In the genomic region with DNA sequence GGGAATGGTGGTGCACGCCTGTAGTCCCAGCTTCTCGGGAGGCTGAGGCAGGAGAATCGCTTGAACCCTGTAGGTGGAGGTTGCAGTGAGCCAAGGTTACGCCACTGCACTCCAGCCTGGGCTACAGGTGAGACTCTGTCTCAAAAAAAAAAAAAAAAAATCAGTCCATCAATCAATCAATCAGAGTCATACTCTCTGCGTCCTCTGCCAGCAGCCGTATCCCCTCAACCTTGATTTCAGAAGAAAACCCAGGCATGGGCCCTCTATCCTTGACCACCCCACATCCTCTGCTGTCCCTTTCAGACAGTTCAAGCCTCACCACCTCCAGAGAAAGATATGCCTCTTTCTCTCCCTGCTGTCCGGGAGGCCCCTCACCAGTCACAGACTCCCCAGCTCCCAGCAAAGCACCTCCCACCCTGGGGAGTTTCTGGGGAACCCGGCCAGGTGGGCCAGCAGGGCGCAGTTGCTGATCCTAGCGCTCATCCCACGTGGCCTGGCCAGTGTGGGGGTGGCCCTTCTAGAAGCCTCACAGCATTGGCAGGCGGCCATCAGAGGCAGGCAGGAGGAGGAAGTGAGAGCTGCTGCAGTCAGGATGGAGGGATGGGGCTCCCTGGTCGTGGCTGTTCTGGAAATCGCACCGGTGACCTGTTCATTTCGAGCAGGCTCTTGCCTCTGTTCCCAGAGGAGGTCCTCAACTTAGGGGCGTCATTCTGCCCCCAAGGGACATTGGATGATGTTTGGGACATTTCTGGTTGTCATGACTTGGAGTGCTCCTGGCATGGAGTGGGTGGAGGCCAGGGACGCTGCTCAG, we compare ENCODE assay signal across 1 cellular context.
TF ChIP-seq lines count a peak whose summit lies in the region.

No MANE protein-coding gene starts in this region.

TF ChIP-seq in A549, 52 proteins besides CTCF, POLR2A, EP300 and RAD21:
- TF ChIP-seq, protein P1, sequence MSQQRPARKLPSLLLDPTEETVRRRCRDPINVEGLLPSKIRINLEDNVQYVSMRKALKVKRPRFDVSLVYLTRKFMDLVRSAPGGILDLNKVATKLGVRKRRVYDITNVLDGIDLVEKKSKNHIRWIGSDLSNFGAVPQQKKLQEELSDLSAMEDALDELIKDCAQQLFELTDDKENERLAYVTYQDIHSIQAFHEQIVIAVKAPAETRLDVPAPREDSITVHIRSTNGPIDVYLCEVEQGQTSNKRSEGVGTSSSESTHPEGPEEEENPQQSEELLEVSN (IDR thresholded peaks at IDR 0.05; ENCODE audit: borderline replicate concordance, low read depth) = no peak
- no peak for TF ChIP-seq NPAS2 (CRISPR knock-in tag; IDR thresholded peaks at IDR 0.05; ENCODE audit: borderline replicate concordance)
- TF ChIP-seq, protein P2, sequence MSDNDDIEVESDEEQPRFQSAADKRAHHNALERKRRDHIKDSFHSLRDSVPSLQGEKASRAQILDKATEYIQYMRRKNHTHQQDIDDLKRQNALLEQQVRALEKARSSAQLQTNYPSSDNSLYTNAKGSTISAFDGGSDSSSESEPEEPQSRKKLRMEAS (IDR thresholded peaks at IDR 0.05) = peak; percentile 43; the same call in 1 of the 2 replicates
